Comparison of ENCODE assay signal across 14 cellular contexts in genomic region chr20:19813839-19814238, GRCh38. TPM values are rescaled to one million over a fixed set of nuclear protein-coding genes. Genes with fewer than 3 reads are reported as not detected.
DNase-seq lines count a peak whose midpoint lies in the region; ATAC-seq and TF ChIP-seq lines count a peak whose summit lies in the region.
"Had no signal": no experiment of that assay in that cellular context is flagged by ENCODE, and none has a peak within 500 bp of the region (broad histone marks: within the 10 kb centered on the region; RNA-seq: fewer than 3 reads in every experiment).

No MANE protein-coding gene starts in this region.

- H3K27me3 ChIP-seq in ascending aorta (no peaks in the 10 kb centered on the region), suprapubic skin (no peaks in the 10 kb centered on the region), Peyer's patch (no peaks in the 10 kb centered on the region)

- H3K27ac ChIP-seq in ascending aorta: peak overlapping the region; percentile 22 to 73
- H3K27ac ChIP-seq in suprapubic skin: peak overlapping the region; percentile 36
- H3K27ac ChIP-seq in Peyer's patch: peak overlapping the region in 1 of 4 donors; percentile 5

- intact Hi-C loops in ascending aorta (cut with DNase I): loop anchor here (2.0 kb wide), 1 partner anchor 73 kb away; no protein-coding TSS in a partner anchor

- no peak for TF ChIP-seq EP300 in suprapubic skin (IDR thresholded peaks at IDR 0.05)

- WGBS in suprapubic skin: 52% methylated on average over 4 of the region's 4 CpGs

- H3K4me3 ChIP-seq in ascending aorta: no peak overlapping the region
- H3K4me3 ChIP-seq in suprapubic skin: no peak overlapping the region
- no peak overlapping the region for H3K4me3 ChIP-seq in Peyer's patch
- H3K4me3 ChIP-seq: GM12878 had no signal

- ATAC-seq in GM21367 (IDR thresholded peaks at IDR 0.05; ENCODE audit: unreplicated experiment): no peak
- ATAC-seq in HG02763 (IDR thresholded peaks at IDR 0.05; ENCODE audit: unreplicated experiment): no peak
- ATAC-seq: GM12878 had no signal

- DNase-seq in HCEC 1CT: peak; percentile 75
- no peak for DNase-seq in ascending aorta (ENCODE audit: low spot score in 2 of 2)
- DNase-seq in glomerular endothelial cell (ENCODE audit: extremely low read depth, low read depth, low spot score): peak; percentile 89
- no peak for DNase-seq in suprapubic skin (ENCODE audit: low spot score in 2 of 2)
- no peak for DNase-seq in Peyer's patch
- DNase-seq in DMS153 (lab: John Stamatoyannopoulos, UW): no peak
- DNase-seq: activated CD4-positive, CD25-positive, alpha-beta regulatory T cell treated with anti-CD3 and anti-CD28 coated beads, Interleukin-2, amount 50 U/mL, for 72 hours; activated CD8-positive, alpha-beta memory T cell treated with anti-CD3 and anti-CD28 coated beads, Interleukin-2, amount 50 U/mL, for 48 hours; activated naive CD8-positive, alpha-beta T cell treated with anti-CD3 and anti-CD28 coated beads for 36 hours; NCI-H2171 treated with DMSO at 0.1 percent for 48 hours had no signal

- peaks cover 16 to 37% of the 10 kb centered on the region in 2 donors for H3K4me1 ChIP-seq in ascending aorta
- peaks cover 14% of the 10 kb centered on the region for H3K4me1 ChIP-seq in suprapubic skin
- H3K4me1 ChIP-seq in Peyer's patch: peaks cover 0 to 11% (median 0%) of the 10 kb centered on the region in 4 donors

- TF ChIP-seq POLR2A in suprapubic skin (IDR thresholded peaks at IDR 0.05): no peak
- no peak for TF ChIP-seq POLR2A in Peyer's patch (IDR thresholded peaks at IDR 0.05)

- no peaks in the 10 kb centered on the region for H3K36me3 ChIP-seq in ascending aorta
- H3K36me3 ChIP-seq in suprapubic skin: no peaks in the 10 kb centered on the region
- H3K36me3 ChIP-seq in Peyer's patch: no peaks in the 10 kb centered on the region

- TF ChIP-seq CTCF in ascending aorta (IDR thresholded peaks at IDR 0.05): no peak
- TF ChIP-seq CTCF in suprapubic skin (IDR thresholded peaks at IDR 0.05): no peak
- no peak for TF ChIP-seq CTCF in Peyer's patch (IDR thresholded peaks at IDR 0.05)

- no peaks in the 10 kb centered on the region for H3K9me3 ChIP-seq in ascending aorta
- H3K9me3 ChIP-seq in suprapubic skin: no peaks in the 10 kb centered on the region
- no peaks in the 10 kb centered on the region for H3K9me3 ChIP-seq in Peyer's patch

RNA-seq across cellular contexts. Expression of gene RIN2, which starts 55.8 kb away (rescaled TPM):
- total RNA-seq in ascending aorta (45.7 TPM), glomerular endothelial cell (131 and 143 TPM in 2 replicates), suprapubic skin (10 to 100 TPM; 68.2 to 87.2 (median 79.6) TPM), Peyer's patch (100 to 1,000 TPM in 3 of 4 donors, 10 to 100 TPM in 1; 65.2 to 181 (median 149) TPM)
- total RNA-seq: activated naive CD8-positive, alpha-beta T cell treated with anti-CD3 and anti-CD28 coated beads for 36 hours; T-helper 1 cell treated with Interleukin-12 subunit alpha and Interleukin-12 subunit beta and Interleukin-4 antibody, amounts not matched to agents 30 ng/mL and 1 ng/mL, for 36 hours had no signal

Comparison
In these comparisons a context has a peak if more than half of its experiments do, and no peak if none do; other contexts are left out.
1. DNase-seq: peak in HCEC 1CT (single experiment) and glomerular endothelial cell (single experiment); none in ascending aorta (0 of 2), suprapubic skin (0 of 2), Peyer's patch (0 of 3) and DMS153 (single experiment).